In genomic region chr9:110125763-110126351, GRCh38 we compare ENCODE assay signal across 10 cellular contexts.
DNase-seq lines count a peak whose midpoint lies in the region; ATAC-seq and TF ChIP-seq lines count a peak whose summit lies in the region.
"Had no signal": no experiment of that assay in that cellular context is flagged by ENCODE, and none has a peak within 500 bp of the region (broad histone marks: within the 10 kb centered on the region; RNA-seq: fewer than 3 reads in every experiment).

No MANE protein-coding gene starts in this region.

- no peak overlapping the region for H2AFZ ChIP-seq in GM23338

- H3K9me3 ChIP-seq in skeletal muscle satellite cell (replicated peaks; ENCODE audit: low read length) (no peaks in the 10 kb centered on the region), HAP-1 (no peaks in the 10 kb centered on the region)
- H3K9me3 ChIP-seq: pancreas had no signal

- no peaks in the 10 kb centered on the region for H3K9me2 ChIP-seq in GM23338 (ENCODE audit: insufficient read depth)

- peak overlapping the region; percentile 53 for H3K4me3 Mint-ChIP-seq in GM23338
- H3K4me3 Mint-ChIP-seq in activated CD4-positive, alpha-beta memory T cell treated with anti-CD3 and anti-CD28 coated beads for 36 hours, result no peak overlapping the region

- in situ Hi-C loops in HAP-1 (cut with MboI; ENCODE audit: low sequenced_read_pairs), result no loop called here

- H3K4me1 ChIP-seq in GM23338 (ENCODE audit: insufficient read depth), result peaks cover 73% of the 10 kb centered on the region
- peaks cover 59% of the 10 kb centered on the region for H3K4me1 ChIP-seq in skeletal muscle satellite cell (ENCODE audit: control insufficient read depth, insufficient read depth, low read length)
- no peaks in the 10 kb centered on the region for H3K4me1 ChIP-seq in HAP-1

- peaks cover 97% of the 10 kb centered on the region for H3K4me1 Mint-ChIP-seq in GM23338
- H3K4me1 Mint-ChIP-seq in activated CD4-positive, alpha-beta memory T cell treated with anti-CD3 and anti-CD28 coated beads for 36 hours (ENCODE audit: low read depth), result peaks cover 16% of the 10 kb centered on the region

- H3K36me3 ChIP-seq in GM23338 (ENCODE audit: insufficient read depth) (no peaks in the 10 kb centered on the region), skeletal muscle satellite cell (ENCODE audit: insufficient read depth, low read length) (peaks cover 21% of the 10 kb centered on the region), HAP-1 (replicated peaks) (no peaks in the 10 kb centered on the region)
- H3K36me3 ChIP-seq: pancreas had no signal

- POLR2A ChIA-PET in activated CD4-positive, alpha-beta memory T cell treated with anti-CD3 and anti-CD28 coated beads for 36 hours (lab: Charles Lee), result interaction anchor here (0.6 to 1.7 kb wide), 2 partner anchors 18 to 248 kb away, joined by 3 to 4 read pairs; no protein-coding TSS in a partner anchor

- peaks cover 8% of the 10 kb centered on the region; the same call in 2 of the 3 replicates for H3K36me3 Mint-ChIP-seq in GM23338 (ENCODE audit: low read depth)
- H3K36me3 Mint-ChIP-seq in activated CD4-positive, alpha-beta memory T cell treated with anti-CD3 and anti-CD28 coated beads for 36 hours, result no peaks in the 10 kb centered on the region

- H3K4me3 ChIP-seq in GM23338 (no peak overlapping the region), skeletal muscle satellite cell (ENCODE audit: low read length) (no peak overlapping the region), HAP-1 (no peak overlapping the region)
- H3K4me3 ChIP-seq: pancreas had no signal

- no peak for DNase-seq in GM23338 (ENCODE audit: low spot score)
- peak; percentile 19 for DNase-seq in activated CD4-positive, alpha-beta memory T cell treated with anti-CD3 and anti-CD28 coated beads for 36 hours
- peak; percentile 34 for DNase-seq in foreskin melanocyte
- no peak for DNase-seq in GOT3 (lab: John Stamatoyannopoulos, UW)
- no peak for DNase-seq in HAP-1 (ENCODE audit: low spot score in 2 of 2)
- no peak for DNase-seq in NCI-H2171 treated with DMSO at 0.1 percent for 48 hours (lab: John Stamatoyannopoulos, UW)
- DNase-seq in NCI-H446 treated with DMSO at 0.1 percent for 48 hours (lab: John Stamatoyannopoulos, UW), result no peak
- DNase-seq: NCI-H69 had no signal

- H3K27me3 Mint-ChIP-seq in GM23338 (ENCODE audit: insufficient read depth, low read depth, poor library complexity), result peaks cover 6% of the 10 kb centered on the region
- no peaks in the 10 kb centered on the region for H3K27me3 Mint-ChIP-seq in activated CD4-positive, alpha-beta memory T cell treated with anti-CD3 and anti-CD28 coated beads for 36 hours

- CTCF ChIA-PET in activated CD4-positive, alpha-beta memory T cell treated with anti-CD3 and anti-CD28 coated beads for 36 hours (lab: Charles Lee), result no interaction called here

- H3K27ac ChIP-seq in GM23338 (ENCODE audit: low read depth), result peak overlapping the region; percentile 22

- H3K4me2 ChIP-seq in GM23338, result peak overlapping the region; percentile 53
- H3K4me2 ChIP-seq in skeletal muscle satellite cell (ENCODE audit: low read length), result peak overlapping the region; percentile 19

- no peak for TF ChIP-seq CTCF in GM23338 (conservative IDR thresholded peaks at IDR 0.05; ENCODE audit: low read depth in 2 of 2)

- H3K79me2 ChIP-seq in GM23338 (replicated peaks; ENCODE audit: insufficient read depth), result peaks cover 61% of the 10 kb centered on the region

- intact Hi-C loops in activated CD4-positive, alpha-beta memory T cell treated with anti-CD3 and anti-CD28 coated beads for 36 hours (cut with micrococcal nuclease), result no loop called here

- H3K27me3 ChIP-seq in GM23338 (ENCODE audit: insufficient read depth) (no peaks in the 10 kb centered on the region), skeletal muscle satellite cell (ENCODE audit: control insufficient read depth, insufficient read depth, low read length) (no peaks in the 10 kb centered on the region), HAP-1 (ENCODE audit: low read depth) (no peaks in the 10 kb centered on the region)
- H3K27me3 ChIP-seq: pancreas had no signal

- H3F3A ChIP-seq in GM23338 (replicated peaks; ENCODE audit: low read depth), result 0 out of 2 replicates have a peak, but pooled peaks cover 7% of the 10 kb centered on the region

- H3K27ac Mint-ChIP-seq in GM23338, result peak overlapping the region; percentile 96
- no peak overlapping the region for H3K27ac Mint-ChIP-seq in activated CD4-positive, alpha-beta memory T cell treated with anti-CD3 and anti-CD28 coated beads for 36 hours

- no peak for ATAC-seq in GM23338

- peak overlapping the region; percentile 61 for H3K9ac ChIP-seq in skeletal muscle satellite cell (ENCODE audit: low read depth, low read length)

- 0 out of 2 replicates have a peak, but pooled peaks cover 4% of the 10 kb centered on the region for H4K20me1 ChIP-seq in GM23338 (replicated peaks; ENCODE audit: insufficient read depth)

- no peaks in the 10 kb centered on the region for H3K9me3 Mint-ChIP-seq in GM23338
- H3K9me3 Mint-ChIP-seq in activated CD4-positive, alpha-beta memory T cell treated with anti-CD3 and anti-CD28 coated beads for 36 hours, result no peaks in the 10 kb centered on the region

TF ChIP-seq in GM23338, 12 proteins besides CTCF, POLR2A, EP300 and RAD21:
- no peak for TF ChIP-seq EZH2phosphoT487 (IDR thresholded peaks at IDR 0.05; ENCODE audit: unreplicated experiment)
- TF ChIP-seq NANOG (IDR thresholded peaks at IDR 0.05; ENCODE audit: borderline replicate concordance), result no peak

Comparison
In these comparisons a context has a peak if more than half of its experiments do, and no peak if none do; other contexts are left out.
1. DNase-seq: peak in activated CD4-positive, alpha-beta memory T cell treated with anti-CD3 and anti-CD28 coated beads for 36 hours (single experiment) and foreskin melanocyte (single experiment); none in GM23338 (single experiment), GOT3 (single experiment), HAP-1 (0 of 2), NCI-H2171 treated with DMSO at 0.1 percent for 48 hours (single experiment) and NCI-H446 treated with DMSO at 0.1 percent for 48 hours (single experiment).